ENCODE assay signal across 1 cellular context in the genomic region with DNA sequence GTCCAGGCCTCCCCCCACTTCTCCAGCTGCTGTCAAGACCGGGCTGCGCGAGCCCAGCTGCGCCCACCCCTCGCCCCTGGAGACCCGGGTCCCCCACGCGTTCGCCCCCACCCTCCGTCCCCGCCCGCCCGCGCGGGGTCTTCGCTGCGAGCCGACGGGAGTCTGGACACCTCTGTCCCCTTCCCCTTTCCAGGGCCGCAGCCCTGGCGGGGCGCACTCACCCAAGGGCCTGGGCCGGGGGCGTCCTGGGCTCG.
A peak's percentile ranks its signal among the peaks of the same experiment; 100 is the strongest.
TF ChIP-seq lines count a peak whose summit lies in the region.

No MANE protein-coding gene starts in this region.

TF ChIP-seq in HepG2, 621 proteins besides CTCF, POLR2A, EP300 and RAD21:
- TF ChIP-seq ZBTB7A (CRISPR knock-in tag; IDR thresholded peaks at IDR 0.05): 0 out of 2 replicates have a peak, but pooled peaks have one; percentile 18
- TF ChIP-seq KDM2A (CRISPR knock-in tag; IDR thresholded peaks at IDR 0.05; ENCODE audit: borderline replicate concordance, low read depth): no peak
- TF ChIP-seq JUND (CRISPR knock-in tag; IDR thresholded peaks at IDR 0.05): 0 out of 2 replicates have a peak, but pooled peaks have one; percentile 14
- TF ChIP-seq, protein P1, sequence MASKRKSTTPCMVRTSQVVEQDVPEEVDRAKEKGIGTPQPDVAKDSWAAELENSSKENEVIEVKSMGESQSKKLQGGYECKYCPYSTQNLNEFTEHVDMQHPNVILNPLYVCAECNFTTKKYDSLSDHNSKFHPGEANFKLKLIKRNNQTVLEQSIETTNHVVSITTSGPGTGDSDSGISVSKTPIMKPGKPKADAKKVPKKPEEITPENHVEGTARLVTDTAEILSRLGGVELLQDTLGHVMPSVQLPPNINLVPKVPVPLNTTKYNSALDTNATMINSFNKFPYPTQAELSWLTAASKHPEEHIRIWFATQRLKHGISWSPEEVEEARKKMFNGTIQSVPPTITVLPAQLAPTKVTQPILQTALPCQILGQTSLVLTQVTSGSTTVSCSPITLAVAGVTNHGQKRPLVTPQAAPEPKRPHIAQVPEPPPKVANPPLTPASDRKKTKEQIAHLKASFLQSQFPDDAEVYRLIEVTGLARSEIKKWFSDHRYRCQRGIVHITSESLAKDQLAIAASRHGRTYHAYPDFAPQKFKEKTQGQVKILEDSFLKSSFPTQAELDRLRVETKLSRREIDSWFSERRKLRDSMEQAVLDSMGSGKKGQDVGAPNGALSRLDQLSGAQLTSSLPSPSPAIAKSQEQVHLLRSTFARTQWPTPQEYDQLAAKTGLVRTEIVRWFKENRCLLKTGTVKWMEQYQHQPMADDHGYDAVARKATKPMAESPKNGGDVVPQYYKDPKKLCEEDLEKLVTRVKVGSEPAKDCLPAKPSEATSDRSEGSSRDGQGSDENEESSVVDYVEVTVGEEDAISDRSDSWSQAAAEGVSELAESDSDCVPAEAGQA (IDR thresholded peaks at IDR 0.05; ENCODE audit: low read depth): no peak
- TF ChIP-seq, protein P1 (CRISPR knock-in tag; IDR thresholded peaks at IDR 0.05; ENCODE audit: borderline replicate concordance): 0 out of 2 replicates have a peak, but pooled peaks have one; percentile 45
- 0 out of 2 replicates have a peak, but pooled peaks have one; percentile 21 for TF ChIP-seq ZNF747 (CRISPR knock-in tag; IDR thresholded peaks at IDR 0.05; ENCODE audit: borderline replicate concordance)
- TF ChIP-seq ZNF766 (CRISPR knock-in tag; IDR thresholded peaks at IDR 0.05; ENCODE audit: borderline replicate concordance): 0 out of 2 replicates have a peak, but pooled peaks have one; percentile 0
- peak; percentile 2; the same call in 1 of the 2 replicates for TF ChIP-seq ZFX (CRISPR knock-in tag; IDR thresholded peaks at IDR 0.05; ENCODE audit: low read depth)
- TF ChIP-seq ATF7-NPFF (CRISPR knock-in tag; IDR thresholded peaks at IDR 0.05; ENCODE audit: low read depth): no peak
